Comparison of ENCODE assay signal across 13 cellular contexts in the genomic region with DNA sequence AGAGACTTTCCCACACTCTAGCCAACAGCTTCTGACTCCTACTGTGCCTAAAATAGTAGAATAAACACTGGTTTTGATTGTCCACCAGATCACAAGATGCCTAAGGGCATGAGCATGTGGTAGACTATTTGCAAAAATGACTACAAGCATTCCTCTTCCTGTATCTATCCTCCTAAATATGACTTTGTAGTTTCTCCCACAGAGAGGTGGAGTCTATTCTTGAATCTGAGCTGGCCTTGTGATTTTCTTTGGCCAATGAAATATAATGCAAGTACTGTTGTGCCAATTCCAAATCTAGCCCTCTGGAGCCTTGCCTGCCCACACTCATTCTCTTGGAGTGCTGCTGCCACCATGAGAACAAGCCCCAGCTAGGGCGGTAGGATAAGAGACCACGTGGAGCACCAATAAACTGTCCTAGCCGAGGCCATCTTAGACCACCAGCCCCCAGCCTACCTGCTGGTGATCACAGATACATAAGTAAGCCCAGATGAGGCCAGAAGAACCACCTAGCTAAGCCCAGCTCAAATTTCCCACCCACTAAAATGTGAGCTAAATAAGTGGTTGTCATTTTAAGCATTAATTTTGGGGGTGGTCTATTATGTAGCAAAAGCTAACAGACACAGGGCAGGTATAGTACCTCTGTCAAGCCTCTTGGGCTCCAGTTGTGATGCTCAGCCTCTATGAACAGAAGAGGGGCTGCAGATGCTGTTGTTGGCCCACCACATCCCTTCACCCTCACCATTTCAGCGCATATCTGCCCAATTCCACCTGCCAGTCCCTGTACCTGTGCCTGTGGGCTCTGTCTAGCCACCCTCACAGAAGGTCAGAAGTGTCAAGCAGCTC. TPM values are rescaled to one million over a fixed set of nuclear protein-coding genes. Genes with fewer than 3 reads are reported as not detected.
A peak's percentile ranks its signal among the peaks of the same experiment; 100 is the strongest.
DNase-seq lines count a peak whose midpoint lies in the region; ATAC-seq, FAIRE-seq and TF ChIP-seq lines count a peak whose summit lies in the region.
"Had no signal": no experiment of that assay in that cellular context is flagged by ENCODE, and none has a peak within 500 bp of the region (broad histone marks: within the 10 kb centered on the region; RNA-seq: fewer than 3 reads in every experiment).

No MANE protein-coding gene starts in this region.

- H3K4me1 ChIP-seq in HCT116 (ENCODE audit: control insufficient read depth in 1 of 2, insufficient read depth in 2 of 2, low read length in 2 of 2) (peaks cover 27 to 29% of the 10 kb centered on the region in 2 experiments), right lobe of liver (peaks cover 0 to 7% (median 0%) of the 10 kb centered on the region in 4 donors), small intestine (ENCODE audit: control insufficient read depth in 2 of 2, insufficient read depth in 1 of 2, low read depth in 1 of 2, low read length in 1 of 2) (peaks cover 0 to 6% of the 10 kb centered on the region in 2 donors), mesendoderm (ENCODE audit: control insufficient read depth, low read depth, low read length) (no peaks in the 10 kb centered on the region)

- no peaks in the 10 kb centered on the region for H3K36me3 ChIP-seq in HCT116 (ENCODE audit: control insufficient read depth in 1 of 2, insufficient read depth in 2 of 2, low read length in 2 of 2)
- H3K36me3 ChIP-seq in right lobe of liver, result no peaks in the 10 kb centered on the region
- no peaks in the 10 kb centered on the region for H3K36me3 ChIP-seq in small intestine (ENCODE audit: control insufficient read depth in 2 of 2, insufficient read depth in 2 of 2, low read length in 2 of 2)
- H3K36me3 ChIP-seq in mesendoderm (ENCODE audit: control insufficient read depth, insufficient read depth, low read length), result no peaks in the 10 kb centered on the region
- H3K36me3 ChIP-seq: left lung, SJCRH30 had no signal

- DNase-seq in AG04449 (ENCODE audit: low read depth, low spot score) (peak; percentile 79), HCT116 (ENCODE audit: low read depth, low spot score) (no peak), T47D (ENCODE audit: low read depth in 1 of 2, low spot score in 1 of 2) (peak; percentile 50 to 100), right lobe of liver (peak in 1 of 3 donors; percentile 41), small intestine (no peak), mesendoderm (no peak)
- DNase-seq: left lung, NCI-H2227 treated with DMSO at 0.1 percent for 48 hours, nucleus accumbens, SJCRH30 had no signal

- H3K18ac ChIP-seq in mesendoderm (ENCODE audit: low read length), result no peak overlapping the region

- no peak overlapping the region for H4K5ac ChIP-seq in mesendoderm (ENCODE audit: low read length)

- no peak for FAIRE-seq in small intestine (lab: Jason Lieb, UNC)

- RAD21 ChIA-PET in HCT116 (lab: Charles Lee; ENCODE audit: low non-redundant PET in 1 of 2, low total read pairs in 2 of 2, uncharacterized antibody in 2 of 2, unreplicated experiment in 2 of 2), result no interaction called here

- 40% methylated on average over 1 of the region's 4 CpGs for WGBS in right lobe of liver (ENCODE audit: insufficient coverage, low coverage, low lambda C conversion rate, missing lambda C conversion rate)
- WGBS in small intestine, 3 donors, result 92 to 96% (median 93%) methylated on average over 4 of the region's 4 CpGs
- WGBS in mesendoderm (ENCODE audit: extremely low coverage, insufficient coverage, low lambda C conversion rate), result no CpG with 5 or more reads among the region's 4 CpGs

- no peaks in the 10 kb centered on the region for H3K9me2 ChIP-seq in HCT116 (ENCODE audit: insufficient read depth)

- H3K4me2 ChIP-seq in HCT116 (ENCODE audit: low read length), result no peak overlapping the region
- H3K4me2 ChIP-seq in mesendoderm (ENCODE audit: low read length), result no peak overlapping the region
- H3K4me2 ChIP-seq: KMS-11 had no signal

- POLR2A ChIA-PET in AG04449 (lab: Yijun Ruan, JAX) (interaction anchor here (0.6 to 1.0 kb wide), 3 partner anchors 13 to 20 kb away, joined by 3 read pairs; partner anchors contain the start of gene ZFP36L1), HCT116 (lab: Charles Lee) (interaction anchor here (2.0 kb wide), 1 partner anchor 10 kb away, joined by 8 read pairs; no protein-coding TSS in a partner anchor)

- CTCF ChIA-PET in AG04449 (lab: Yijun Ruan, JAX) (interaction anchor here (0.8 to 1.6 kb wide), 3 partner anchors 8 to 107 kb away, joined by 3 to 4 read pairs (median 3); no protein-coding TSS in a partner anchor), HCT116 (lab: Charles Lee) (no interaction called here)

- TF ChIP-seq CTCF in AG04449 (IDR thresholded peaks at IDR 0.05; ENCODE audit: insufficient read depth, low read length, missing control alignments), result no peak
- TF ChIP-seq CTCF in HCT116 (IDR thresholded peaks at IDR 0.05 in 2 of 3, conservative IDR thresholded peaks at IDR 0.05 in 1 of 3; ENCODE audit: borderline replicate concordance in 1 of 3, insufficient read depth in 1 of 3, low read depth in 2 of 3, low read length in 2 of 3), result no peak
- no peak for TF ChIP-seq CTCF in right lobe of liver (IDR thresholded peaks at IDR 0.05)

- H3K27ac ChIP-seq in HCT116 (ENCODE audit: low read depth, low read length) (no peak overlapping the region), right lobe of liver (no peak overlapping the region), small intestine (ENCODE audit: low read depth in 1 of 2, low read length in 1 of 2) (no peak overlapping the region), mesendoderm (ENCODE audit: low read depth, low read length) (no peak overlapping the region)
- H3K27ac ChIP-seq: KMS-11, SJCRH30 had no signal

- H2AK5ac ChIP-seq in mesendoderm (ENCODE audit: low read length), result no peak overlapping the region

- no peak overlapping the region for H2BK5ac ChIP-seq in mesendoderm (ENCODE audit: low read length)

- H4K20me1 ChIP-seq in HCT116 (ENCODE audit: insufficient read depth), result no peaks in the 10 kb centered on the region

- H4K8ac ChIP-seq in mesendoderm (ENCODE audit: low read depth, low read length), result no peak overlapping the region

- ATAC-seq in HCT116 (no peak), right lobe of liver (peak; percentile 17 to 49 (median 32)), HG03108 (IDR thresholded peaks at IDR 0.05; ENCODE audit: unreplicated experiment) (no peak), GM21576 (IDR thresholded peaks at IDR 0.05; ENCODE audit: unreplicated experiment) (no peak)
- ATAC-seq: left lung had no signal

- no peak overlapping the region for H2AFZ ChIP-seq in HCT116 (ENCODE audit: low read depth, low read length, poor library complexity, severe bottlenecking)

- in situ Hi-C loops in T47D (cut with HindIII; ENCODE audit: low pct_unique_long_range_greater_than_20kb, low sequenced_read_pairs), result no loop called here

- no TSS peak for BruUV-seq in HCT116 (replicated peaks; lab: Mats Ljungman, UMichigan)

- H3K79me1 ChIP-seq in mesendoderm (ENCODE audit: low read length), result no peaks in the 10 kb centered on the region

- H3K23ac ChIP-seq in mesendoderm (ENCODE audit: low read length), result no peak overlapping the region

- TF ChIP-seq RAD21 in HCT116 (IDR thresholded peaks at IDR 0.05; ENCODE audit: low read depth), result no peak

- no peak overlapping the region for H3K56ac ChIP-seq in mesendoderm (ENCODE audit: low read length)

- H3K27me3 ChIP-seq in HCT116 (ENCODE audit: insufficient read depth, low read length), result no peaks in the 10 kb centered on the region
- no peaks in the 10 kb centered on the region for H3K27me3 ChIP-seq in right lobe of liver
- H3K27me3 ChIP-seq in small intestine (ENCODE audit: control insufficient read depth in 2 of 2, insufficient read depth in 2 of 2, low read length in 2 of 2), result no peaks in the 10 kb centered on the region
- no peaks in the 10 kb centered on the region for H3K27me3 ChIP-seq in mesendoderm (ENCODE audit: insufficient read depth, low read length, poor library complexity)
- H3K27me3 ChIP-seq: left lung, SJCRH30 had no signal

- H3K9ac ChIP-seq in HCT116 (ENCODE audit: low read length) (no peak overlapping the region), mesendoderm (ENCODE audit: low read length) (no peak overlapping the region)
- H3K9ac ChIP-seq: KMS-11 had no signal

- no peak overlapping the region for H3K4me3 ChIP-seq in AG04449 (ENCODE audit: low read depth, low read length)
- H3K4me3 ChIP-seq in HCT116 (replicated peaks in 1 of 2; ENCODE audit: low read depth in 1 of 2, low read length in 2 of 2), result no peak overlapping the region
- H3K4me3 ChIP-seq in right lobe of liver, result no peak overlapping the region
- no peak overlapping the region for H3K4me3 ChIP-seq in small intestine (ENCODE audit: low read depth in 1 of 2, low read length in 2 of 2)
- H3K4me3 ChIP-seq in mesendoderm (ENCODE audit: low read length), result no peak overlapping the region
- H3K4me3 ChIP-seq: left lung, SJCRH30 had no signal

- no peak overlapping the region for H2BK120ac ChIP-seq in mesendoderm (ENCODE audit: low read depth, low read length)

- H3K9me3 ChIP-seq in HCT116 (ENCODE audit: control insufficient read depth in 1 of 2, insufficient read depth in 1 of 2, low read depth in 1 of 2, low read length in 2 of 2) (0 out of 4 replicates have a peak, but pooled peaks cover 0 to 5% of the 10 kb centered on the region in 2 experiments), right lobe of liver (no peaks in the 10 kb centered on the region), small intestine (ENCODE audit: control insufficient read depth, low read depth) (no peaks in the 10 kb centered on the region)
- H3K9me3 ChIP-seq: SJCRH30 had no signal

- H3K4ac ChIP-seq in mesendoderm (ENCODE audit: low read depth, low read length), result no peak overlapping the region

- intact Hi-C loops in HCT116 (cut with micrococcal nuclease), result no loop called here
- intact Hi-C loops in right lobe of liver (cut with DNase I), result loop anchor here in 1 of 2 donors (10.0 kb wide), 1 partner anchor 50 kb away; no protein-coding TSS in a partner anchor

- H3K79me2 ChIP-seq in HCT116 (ENCODE audit: insufficient read depth, low read length) (no peaks in the 10 kb centered on the region), mesendoderm (ENCODE audit: control insufficient read depth, insufficient read depth, low read length) (no peaks in the 10 kb centered on the region)

- H2BK15ac ChIP-seq in mesendoderm (replicated peaks; ENCODE audit: low read depth), result no peak overlapping the region

- TF ChIP-seq POLR2A in HCT116 (IDR thresholded peaks at IDR 0.05; ENCODE audit: borderline replicate concordance, extremely low read depth, insufficient read depth, insufficient read length) (no peak), right lobe of liver (IDR thresholded peaks at IDR 0.05) (no peak)

TF ChIP-seq in HCT116, 20 proteins besides CTCF, POLR2A, EP300 and RAD21:
- TF ChIP-seq SRF (IDR thresholded peaks at IDR 0.05; ENCODE audit: low read depth) (no peak), CBX3 (IDR thresholded peaks at IDR 0.05; ENCODE audit: low read depth) (peak; percentile 30; the same call in 1 of the 2 replicates)

RNA-seq across cellular contexts. Expression of gene ZFP36L1, which starts 17.9 kb away (rescaled TPM):
- 304 TPM for total RNA-seq in HCT116 (2021; ENCODE audit: unreplicated experiment)
- polyA plus RNA-seq in HCT116 (2012), result 177 and 302 TPM in 2 replicates
- total RNA-seq in right lobe of liver, result 100 to 1,000 TPM; 109 to 298 (median 218) TPM
- 10 to 100 TPM; 27.6 to 70.7 (median 33.1) TPM for polyA plus RNA-seq in small intestine
- polyA plus RNA-seq in mesendoderm (2013, experiment 1 of 2), result 81.7 TPM
- polyA plus RNA-seq in mesendoderm (2013, experiment 2 of 2), result 85.1 TPM

Comparison
In these comparisons a context has a peak if more than half of its experiments do, and no peak if none do; other contexts are left out.
1. DNase-seq: peak in AG04449 (single experiment) and T47D (2 of 2); none in HCT116 (single experiment), small intestine (single experiment) and mesendoderm (single experiment).
2. ATAC-seq: peak in right lobe of liver (4 of 4); none in HCT116 (single experiment), HG03108 (single experiment) and GM21576 (single experiment).